In the genomic region with DNA sequence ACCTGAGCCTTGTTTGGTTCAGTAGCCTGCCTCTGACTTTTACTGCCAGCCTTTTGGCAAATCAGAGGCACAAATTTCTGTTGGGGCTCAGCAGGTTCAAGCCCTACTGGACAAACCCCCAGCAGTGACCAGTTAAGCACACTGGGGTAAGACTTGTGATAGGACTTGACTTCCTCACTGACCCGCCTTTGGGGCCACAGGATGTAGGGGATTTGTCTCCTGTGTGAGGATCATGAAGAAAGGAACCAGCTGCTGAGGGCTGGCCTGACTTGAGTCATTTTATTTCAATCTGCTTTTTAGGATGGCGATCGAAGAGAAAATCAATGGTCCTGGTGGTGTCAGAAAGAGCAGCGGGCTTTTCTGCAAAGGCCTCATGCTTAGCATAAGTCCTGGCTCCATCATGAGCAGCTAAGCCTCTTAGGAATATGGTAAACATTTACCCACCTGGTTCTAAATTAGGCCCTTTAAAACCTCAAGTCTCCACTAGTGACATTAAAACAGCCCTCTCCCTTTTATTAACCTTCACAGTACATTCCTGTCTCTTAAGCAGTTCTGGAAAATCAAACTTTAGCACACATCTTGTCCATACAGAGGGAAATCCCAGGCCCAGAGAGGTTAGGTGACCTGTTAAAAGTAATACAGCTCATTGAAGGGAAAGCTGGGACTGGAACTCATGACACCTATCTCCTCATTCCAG, we compare ENCODE assay signal across 12 cellular contexts. TPM values are rescaled to one million over a fixed set of nuclear protein-coding genes. Genes with fewer than 3 reads are reported as not detected.
DNase-seq lines count a peak whose midpoint lies in the region; ATAC-seq and TF ChIP-seq lines count a peak whose summit lies in the region.
"Had no signal": no experiment of that assay in that cellular context is flagged by ENCODE, and none has a peak within 500 bp of the region (broad histone marks: within the 10 kb centered on the region; RNA-seq: fewer than 3 reads in every experiment).

No MANE protein-coding gene starts in this region.

- H3K4me3 Mint-ChIP-seq in Caco-2 (ENCODE audit: unreplicated experiment) (no peak overlapping the region), progenitor cell of endocrine pancreas (ENCODE audit: low read depth) (no peak overlapping the region)
- no peak overlapping the region for H3K4me3 Mint-ChIP-seq in dendritic cell treated with granulocyte-macrophage colony-stimulating factor and Interleukin-4, amounts not matched to agents 40 ng/mL and 50 ng/mL, for 4 days
- H3K4me3 Mint-ChIP-seq in activated CD4-positive, alpha-beta memory T cell treated with anti-CD3 and anti-CD28 coated beads for 36 hours: no peak overlapping the region

- no peak for DNase-seq in Caco-2
- peak; percentile 86 for DNase-seq in NCI-H82 (lab: John Stamatoyannopoulos, UW)
- DNase-seq in progenitor cell of endocrine pancreas (ENCODE audit: low spot score, unreplicated experiment): no peak
- no peak for DNase-seq in DMS79 treated with DMSO at 0.1 percent for 48 hours (lab: John Stamatoyannopoulos, UW)
- no peak for DNase-seq in activated CD4-positive, alpha-beta memory T cell treated with anti-CD3 and anti-CD28 coated beads for 36 hours
- DNase-seq: C1 segment of cervical spinal cord; stimulated activated CD4-positive, alpha-beta T cell treated with anti-CD3 and anti-CD28 coated beads, Interleukin-15, amount 100 ng/mL, for 24 hours; stimulated activated naive CD8-positive, alpha-beta T cell treated with anti-CD3 and anti-CD28 coated beads, Interleukin-15, Interleukin-2, amounts not matched to agents 100 U/mL and 50 U/mL, for 24 hours had no signal

- peaks cover 58% of the 10 kb centered on the region for H3K4me1 Mint-ChIP-seq in Caco-2 (ENCODE audit: low read depth, unreplicated experiment)
- H3K4me1 Mint-ChIP-seq in dendritic cell treated with granulocyte-macrophage colony-stimulating factor and Interleukin-4, amounts not matched to agents 40 ng/mL and 50 ng/mL, for 4 days (ENCODE audit: low read depth): peaks cover 78% of the 10 kb centered on the region
- H3K4me1 Mint-ChIP-seq in progenitor cell of endocrine pancreas (ENCODE audit: low read depth): peaks cover 72% of the 10 kb centered on the region
- H3K4me1 Mint-ChIP-seq in activated CD4-positive, alpha-beta memory T cell treated with anti-CD3 and anti-CD28 coated beads for 36 hours (ENCODE audit: low read depth): peaks cover 54% of the 10 kb centered on the region

- H3K27ac Mint-ChIP-seq in Caco-2 (ENCODE audit: unreplicated experiment) (peak overlapping the region; percentile 74), progenitor cell of endocrine pancreas (peak overlapping the region; percentile 91)
- H3K27ac Mint-ChIP-seq in dendritic cell treated with granulocyte-macrophage colony-stimulating factor and Interleukin-4, amounts not matched to agents 40 ng/mL and 50 ng/mL, for 4 days: peak overlapping the region; percentile 39
- H3K27ac Mint-ChIP-seq in activated CD4-positive, alpha-beta memory T cell treated with anti-CD3 and anti-CD28 coated beads for 36 hours: no peak overlapping the region

- H3K4me3 ChIP-seq in Caco-2 (ENCODE audit: low read depth, low read length): no peak overlapping the region
- H3K4me3 ChIP-seq: K562 had no signal

- H3K9me3 ChIP-seq in Caco-2: no peaks in the 10 kb centered on the region

- H3K36me3 ChIP-seq in Caco-2 (ENCODE audit: control insufficient read depth, insufficient read depth, low read length): peaks cover 2% of the 10 kb centered on the region

- H3K9me3 Mint-ChIP-seq in Caco-2 (ENCODE audit: unreplicated experiment) (no peaks in the 10 kb centered on the region), progenitor cell of endocrine pancreas (ENCODE audit: low read depth) (no peaks in the 10 kb centered on the region)
- no peaks in the 10 kb centered on the region for H3K9me3 Mint-ChIP-seq in dendritic cell treated with granulocyte-macrophage colony-stimulating factor and Interleukin-4, amounts not matched to agents 40 ng/mL and 50 ng/mL, for 4 days
- H3K9me3 Mint-ChIP-seq in activated CD4-positive, alpha-beta memory T cell treated with anti-CD3 and anti-CD28 coated beads for 36 hours: no peaks in the 10 kb centered on the region

- CTCF ChIA-PET in Caco-2 (lab: Charles Lee): interaction anchor here (1.9 kb wide), 1 partner anchor 9 kb away, joined by 7 read pairs; no protein-coding TSS in a partner anchor
- CTCF ChIA-PET in activated CD4-positive, alpha-beta memory T cell treated with anti-CD3 and anti-CD28 coated beads for 36 hours (lab: Charles Lee): interaction anchor here (2.3 kb wide), 1 partner anchor 36 kb away, joined by 5 read pairs; no protein-coding TSS in a partner anchor

- H3K4me1 ChIP-seq in Caco-2: peaks cover 55% of the 10 kb centered on the region

- no TSS peak for BruUV-seq in Caco-2 (replicated peaks; lab: Mats Ljungman, UMichigan)

- H3K27me3 ChIP-seq in Caco-2 (replicated peaks; ENCODE audit: control insufficient read depth, insufficient read depth, low read length): no peaks in the 10 kb centered on the region

- H3K27me3 Mint-ChIP-seq in Caco-2 (ENCODE audit: insufficient read depth, unreplicated experiment) (no peaks in the 10 kb centered on the region), progenitor cell of endocrine pancreas (no peaks in the 10 kb centered on the region)
- H3K27me3 Mint-ChIP-seq in dendritic cell treated with granulocyte-macrophage colony-stimulating factor and Interleukin-4, amounts not matched to agents 40 ng/mL and 50 ng/mL, for 4 days: no peaks in the 10 kb centered on the region
- no peaks in the 10 kb centered on the region for H3K27me3 Mint-ChIP-seq in activated CD4-positive, alpha-beta memory T cell treated with anti-CD3 and anti-CD28 coated beads for 36 hours

- POLR2A ChIA-PET in Caco-2 (lab: Charles Lee): interaction anchor here (0.5 kb wide), 1 partner anchor 18 kb away, joined by 3 read pairs; no protein-coding TSS in a partner anchor
- POLR2A ChIA-PET in activated CD4-positive, alpha-beta memory T cell treated with anti-CD3 and anti-CD28 coated beads for 36 hours (lab: Charles Lee): no interaction called here

- TF ChIP-seq CTCF in Caco-2 (IDR thresholded peaks at IDR 0.05; ENCODE audit: insufficient read depth in 1 of 2, low read depth in 1 of 2, low read length in 1 of 2, severe bottlenecking in 1 of 2, unreplicated experiment in 1 of 2) (no peak), progenitor cell of endocrine pancreas (IDR thresholded peaks at IDR 0.05; ENCODE audit: unreplicated experiment) (no peak)

- intact Hi-C loops in Caco-2 (cut with micrococcal nuclease; ENCODE audit: unreplicated experiment): loop anchor here (2.0 kb wide), 1 partner anchor 17 kb away; a partner anchor contains a TSS
- intact Hi-C loops in dendritic cell treated with granulocyte-macrophage colony-stimulating factor and Interleukin-4, amounts not matched to agents 40 ng/mL and 50 ng/mL, for 4 days (cut with micrococcal nuclease): no loop called here
- intact Hi-C loops in activated CD4-positive, alpha-beta memory T cell treated with anti-CD3 and anti-CD28 coated beads for 36 hours (cut with micrococcal nuclease): no loop called here

- H3K36me3 Mint-ChIP-seq in Caco-2 (ENCODE audit: insufficient read depth, unreplicated experiment): peaks cover 13% of the 10 kb centered on the region
- peaks cover 52% of the 10 kb centered on the region for H3K36me3 Mint-ChIP-seq in dendritic cell treated with granulocyte-macrophage colony-stimulating factor and Interleukin-4, amounts not matched to agents 40 ng/mL and 50 ng/mL, for 4 days (ENCODE audit: low read depth)
- peaks cover 6% of the 10 kb centered on the region for H3K36me3 Mint-ChIP-seq in progenitor cell of endocrine pancreas (ENCODE audit: insufficient read depth)
- H3K36me3 Mint-ChIP-seq in activated CD4-positive, alpha-beta memory T cell treated with anti-CD3 and anti-CD28 coated beads for 36 hours: peaks cover 11% of the 10 kb centered on the region

- ATAC-seq in GM18502 (IDR thresholded peaks at IDR 0.05; ENCODE audit: poor library complexity, unreplicated experiment): no peak
- no peak for ATAC-seq in GM19455 (IDR thresholded peaks at IDR 0.05; ENCODE audit: unreplicated experiment)
- ATAC-seq: K562; stimulated activated naive CD8-positive, alpha-beta T cell treated with anti-CD3 and anti-CD28 coated beads, Interleukin-15, Interleukin-2, amounts not matched to agents 100 U/mL and 50 U/mL, for 24 hours had no signal

RNA-seq across cellular contexts. Expression of a gene that starts 16.6 kb away (rescaled TPM):
- total RNA-seq in Caco-2 (2022) (190 and 203 TPM in 2 replicates), progenitor cell of endocrine pancreas (136 and 137 TPM in 2 replicates)
- 10 to 100 TPM; 93.9 to 94.8 TPM for total RNA-seq in activated CD4-positive, alpha-beta memory T cell treated with anti-CD3 and anti-CD28 coated beads for 36 hours
